Comparison of ENCODE assay signal across 9 cellular contexts in the genomic region with DNA sequence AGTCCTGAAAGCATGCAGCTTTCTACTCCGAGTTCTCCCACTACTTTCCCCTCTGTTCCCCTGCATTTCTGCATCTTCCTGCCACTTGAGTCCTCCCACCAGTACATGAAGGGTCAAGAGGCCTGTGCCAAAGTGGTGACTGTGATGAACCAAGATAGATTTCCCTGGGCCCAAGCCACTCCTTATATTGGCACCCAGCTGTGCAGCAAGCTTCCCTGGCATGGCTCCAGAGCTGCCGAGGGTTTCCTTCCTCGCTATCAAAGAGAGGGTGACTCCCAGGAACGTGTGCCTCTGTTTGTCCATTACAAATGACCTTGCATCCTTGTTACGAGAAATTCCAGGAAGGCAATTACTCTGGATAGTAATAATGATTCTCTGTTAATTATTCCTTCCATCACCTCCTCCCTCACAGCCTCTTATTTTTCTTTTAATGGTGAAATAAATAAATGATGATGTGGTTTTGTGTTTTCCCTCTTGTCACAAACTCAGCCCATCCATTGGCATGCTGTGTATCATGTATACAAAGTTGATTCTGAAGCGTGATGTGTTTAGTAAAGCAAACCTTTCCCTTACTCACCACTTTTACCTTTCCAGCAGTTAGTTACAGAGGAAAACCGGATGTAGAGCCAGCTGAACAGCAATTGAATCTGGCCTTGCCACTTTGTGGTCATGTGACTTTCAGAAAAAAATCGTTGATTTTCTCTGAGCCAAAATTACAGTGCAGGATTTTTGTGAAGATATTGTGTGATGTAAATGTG. TPM values are rescaled to one million over a fixed set of nuclear protein-coding genes. Genes with fewer than 3 reads are reported as not detected.
DNase-seq lines count a peak whose midpoint lies in the region; FAIRE-seq and TF ChIP-seq lines count a peak whose summit lies in the region.
"Had no signal": no experiment of that assay in that cellular context is flagged by ENCODE, and none has a peak within 500 bp of the region (broad histone marks: within the 10 kb centered on the region; RNA-seq: fewer than 3 reads in every experiment).

No MANE protein-coding gene starts in this region.

- peaks cover 12 to 28% of the 10 kb centered on the region in 2 donors for H3K4me1 ChIP-seq in adrenal gland (replicated peaks in 1 of 2)
- H3K4me1 ChIP-seq in left ventricle myocardium inferior, result peaks cover 28% of the 10 kb centered on the region
- peaks cover 5 to 6% of the 10 kb centered on the region in 2 donors for H3K4me1 ChIP-seq in small intestine (ENCODE audit: control insufficient read depth in 2 of 2, insufficient read depth in 1 of 2, low read depth in 1 of 2, low read length in 1 of 2)

- no peaks in the 10 kb centered on the region for H3K9me3 ChIP-seq in adrenal gland (replicated peaks in 1 of 3)
- H3K9me3 ChIP-seq in left ventricle myocardium inferior (replicated peaks), result no peaks in the 10 kb centered on the region
- no peaks in the 10 kb centered on the region for H3K9me3 ChIP-seq in small intestine (ENCODE audit: control insufficient read depth, low read depth)

- peak in 69 of 76 experiments; percentile 15 to 86 (median 56) for DNase-seq in HUDEP-2 (lab: John Stamatoyannopoulos, UW; ENCODE audit: unreplicated experiment in 76 of 76)
- peak; percentile 59 to 93 (median 90) for DNase-seq in adrenal gland
- DNase-seq in left ventricle myocardium inferior, result peak; percentile 78
- DNase-seq in small intestine, result peak; percentile 84
- no peak for DNase-seq in retina
- no peak for DNase-seq in OCI-M2 (lab: John Stamatoyannopoulos, UW; ENCODE audit: unreplicated experiment)
- no peak for DNase-seq in GM10266 (ENCODE audit: extremely low spot score)
- DNase-seq in cerebellar nuclear complex (lab: John Stamatoyannopoulos, UW), result no peak
- DNase-seq: stimulated activated CD4-positive, alpha-beta T cell treated with anti-CD3 and anti-CD28 coated beads, Interleukin-1b, Interleukin-23, amount 100 ng/mL, for 48 hours had no signal

- TF ChIP-seq POLR2A in adrenal gland (IDR thresholded peaks at IDR 0.05), result no peak

- intact Hi-C loops in adrenal gland (cut with DNase I) (loop anchor here in 1 of 2 donors (5.0 kb wide), 1 partner anchor 72 kb away; no protein-coding TSS in a partner anchor), left ventricle myocardium inferior (cut with micrococcal nuclease) (no loop called here)

- H3K4me3 ChIP-seq in adrenal gland (no peak overlapping the region), left ventricle myocardium inferior (no peak overlapping the region), small intestine (ENCODE audit: low read depth in 1 of 2, low read length in 2 of 2) (no peak overlapping the region)

- no peak for TF ChIP-seq CTCF in adrenal gland (IDR thresholded peaks at IDR 0.05)
- TF ChIP-seq CTCF in left ventricle myocardium inferior (IDR thresholded peaks at IDR 0.05; ENCODE audit: borderline replicate concordance), result no peak
- no peak for TF ChIP-seq CTCF in GM10266 (IDR thresholded peaks at IDR 0.05; ENCODE audit: control insufficient read depth, insufficient read depth, low read depth, missing control alignments)

- no peak for FAIRE-seq in small intestine (lab: Jason Lieb, UNC)

- WGBS in adrenal gland, 4 donors, result 20 to 27% (median 22%) methylated on average over 8 of the region's 8 CpGs
- 26 to 33% (median 29%) methylated on average over 8 of the region's 8 CpGs for WGBS in small intestine, 3 donors

- H3K36me3 ChIP-seq in adrenal gland (replicated peaks in 1 of 2), result no peaks in the 10 kb centered on the region
- peaks cover 4% of the 10 kb centered on the region for H3K36me3 ChIP-seq in left ventricle myocardium inferior
- H3K36me3 ChIP-seq in small intestine (ENCODE audit: control insufficient read depth in 2 of 2, insufficient read depth in 2 of 2, low read length in 2 of 2), result no peaks in the 10 kb centered on the region

- H3K27me3 ChIP-seq in adrenal gland (no peaks in the 10 kb centered on the region), left ventricle myocardium inferior (ENCODE audit: low read depth) (no peaks in the 10 kb centered on the region), small intestine (ENCODE audit: control insufficient read depth in 2 of 2, insufficient read depth in 2 of 2, low read length in 2 of 2) (no peaks in the 10 kb centered on the region)

- H3K27ac ChIP-seq in adrenal gland, result peak overlapping the region in 3 of 5 donors; percentile 13 to 64 (median 52)
- H3K27ac ChIP-seq in left ventricle myocardium inferior (replicated peaks), result peak overlapping the region; percentile 57
- H3K27ac ChIP-seq in small intestine (ENCODE audit: low read depth in 1 of 2, low read length in 1 of 2), result peak overlapping the region in 1 of 2 donors; percentile 45

RNA-seq across cellular contexts. Expression of a gene that starts 8.3 kb away (rescaled TPM):
- total RNA-seq in adrenal gland (10 to 100 TPM; 20.0 to 60.4 (median 39.5) TPM), left ventricle myocardium inferior (19.0 TPM)
- polyA plus RNA-seq in adrenal gland (10 to 100 TPM; 44.8 to 58.8 (median 54.1) TPM), small intestine (10 to 100 TPM; 29.3 to 35.9 (median 33.2) TPM)

RNA-seq across cellular contexts. Expression of a gene that starts 14.7 kb away (rescaled TPM):
- total RNA-seq in adrenal gland (10 to 100 TPM; 17.6 to 54.9 (median 32.8) TPM), left ventricle myocardium inferior (11.3 TPM)
- polyA plus RNA-seq in adrenal gland (10 to 100 TPM in 1 of 3 donors, 1 to 10 TPM in 2; 6.1 to 33.1 (median 6.6) TPM), small intestine (10 to 100 TPM in 1 of 3 donors, 1 to 10 TPM in 2; 4.3 to 19.0 (median 5.4) TPM)

RNA-seq across cellular contexts. Expression of a gene that starts 25.8 kb away (rescaled TPM):
- total RNA-seq in adrenal gland (not detected), left ventricle myocardium inferior (not detected)
- polyA plus RNA-seq in adrenal gland (not detected), small intestine (not detected)

RNA-seq across cellular contexts. Expression of a gene that starts 49.9 kb away (rescaled TPM):
- total RNA-seq in adrenal gland (not detected), left ventricle myocardium inferior (not detected)
- polyA plus RNA-seq in adrenal gland (not detected), small intestine (not detected)

Comparison
In these comparisons a context has a peak if more than half of its experiments do, and no peak if none do; other contexts are left out.
1. DNase-seq: peak in HUDEP-2 (69 of 76), adrenal gland (7 of 7), left ventricle myocardium inferior (single experiment) and small intestine (single experiment); none in retina (single experiment), OCI-M2 (single experiment), GM10266 (single experiment) and cerebellar nuclear complex (0 of 2).